1 cellular context compared by ENCODE assay signal in the genomic region with DNA sequence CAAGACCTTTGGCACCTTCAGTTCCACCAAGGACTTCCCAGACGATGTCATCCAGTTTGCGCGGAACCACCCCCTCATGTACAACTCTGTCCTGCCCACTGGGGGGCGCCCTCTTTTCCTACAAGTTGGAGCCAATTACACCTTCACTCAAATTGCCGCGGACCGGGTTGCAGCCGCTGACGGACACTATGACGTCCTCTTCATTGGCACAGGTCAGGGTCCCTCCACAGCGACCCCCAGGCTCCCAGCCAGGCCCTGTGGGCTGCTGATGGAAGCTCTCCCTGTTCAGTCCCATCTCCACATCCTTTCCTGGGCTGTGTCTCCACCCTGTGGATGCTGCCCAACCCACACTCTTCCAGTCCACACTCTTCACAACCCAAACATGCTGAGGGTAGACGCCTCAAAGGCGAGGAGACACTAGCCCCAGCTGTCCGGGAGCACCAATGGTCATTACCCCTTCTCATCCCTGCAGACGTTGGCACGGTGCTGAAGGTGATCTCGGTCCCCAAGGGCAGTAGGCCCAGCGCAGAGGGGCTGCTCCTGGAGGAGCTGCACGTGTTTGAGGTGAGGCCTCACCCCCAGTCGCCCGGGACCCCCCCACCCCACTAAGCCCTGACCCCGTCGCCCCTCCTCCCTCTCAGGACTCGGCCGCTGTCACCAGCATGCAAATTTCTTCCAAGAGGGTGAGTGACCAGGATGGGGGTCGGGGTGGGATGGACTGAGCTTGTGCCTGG.
TF ChIP-seq lines count a peak whose summit lies in the region.

No MANE protein-coding gene starts in this region.

TF ChIP-seq in GM23338, 12 proteins besides CTCF, POLR2A, EP300 and RAD21:
- TF ChIP-seq, protein P1, sequence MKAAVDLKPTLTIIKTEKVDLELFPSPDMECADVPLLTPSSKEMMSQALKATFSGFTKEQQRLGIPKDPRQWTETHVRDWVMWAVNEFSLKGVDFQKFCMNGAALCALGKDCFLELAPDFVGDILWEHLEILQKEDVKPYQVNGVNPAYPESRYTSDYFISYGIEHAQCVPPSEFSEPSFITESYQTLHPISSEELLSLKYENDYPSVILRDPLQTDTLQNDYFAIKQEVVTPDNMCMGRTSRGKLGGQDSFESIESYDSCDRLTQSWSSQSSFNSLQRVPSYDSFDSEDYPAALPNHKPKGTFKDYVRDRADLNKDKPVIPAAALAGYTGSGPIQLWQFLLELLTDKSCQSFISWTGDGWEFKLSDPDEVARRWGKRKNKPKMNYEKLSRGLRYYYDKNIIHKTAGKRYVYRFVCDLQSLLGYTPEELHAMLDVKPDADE (IDR thresholded peaks at IDR 0.05), result no peak; the same call in 1 of the 2 replicates
- peak; percentile 28 for TF ChIP-seq EZH2 (IDR thresholded peaks at IDR 0.05; ENCODE audit: low read depth, unreplicated experiment)
- TF ChIP-seq NANOG (IDR thresholded peaks at IDR 0.05; ENCODE audit: borderline replicate concordance), result no peak
- TF ChIP-seq, protein P2, sequence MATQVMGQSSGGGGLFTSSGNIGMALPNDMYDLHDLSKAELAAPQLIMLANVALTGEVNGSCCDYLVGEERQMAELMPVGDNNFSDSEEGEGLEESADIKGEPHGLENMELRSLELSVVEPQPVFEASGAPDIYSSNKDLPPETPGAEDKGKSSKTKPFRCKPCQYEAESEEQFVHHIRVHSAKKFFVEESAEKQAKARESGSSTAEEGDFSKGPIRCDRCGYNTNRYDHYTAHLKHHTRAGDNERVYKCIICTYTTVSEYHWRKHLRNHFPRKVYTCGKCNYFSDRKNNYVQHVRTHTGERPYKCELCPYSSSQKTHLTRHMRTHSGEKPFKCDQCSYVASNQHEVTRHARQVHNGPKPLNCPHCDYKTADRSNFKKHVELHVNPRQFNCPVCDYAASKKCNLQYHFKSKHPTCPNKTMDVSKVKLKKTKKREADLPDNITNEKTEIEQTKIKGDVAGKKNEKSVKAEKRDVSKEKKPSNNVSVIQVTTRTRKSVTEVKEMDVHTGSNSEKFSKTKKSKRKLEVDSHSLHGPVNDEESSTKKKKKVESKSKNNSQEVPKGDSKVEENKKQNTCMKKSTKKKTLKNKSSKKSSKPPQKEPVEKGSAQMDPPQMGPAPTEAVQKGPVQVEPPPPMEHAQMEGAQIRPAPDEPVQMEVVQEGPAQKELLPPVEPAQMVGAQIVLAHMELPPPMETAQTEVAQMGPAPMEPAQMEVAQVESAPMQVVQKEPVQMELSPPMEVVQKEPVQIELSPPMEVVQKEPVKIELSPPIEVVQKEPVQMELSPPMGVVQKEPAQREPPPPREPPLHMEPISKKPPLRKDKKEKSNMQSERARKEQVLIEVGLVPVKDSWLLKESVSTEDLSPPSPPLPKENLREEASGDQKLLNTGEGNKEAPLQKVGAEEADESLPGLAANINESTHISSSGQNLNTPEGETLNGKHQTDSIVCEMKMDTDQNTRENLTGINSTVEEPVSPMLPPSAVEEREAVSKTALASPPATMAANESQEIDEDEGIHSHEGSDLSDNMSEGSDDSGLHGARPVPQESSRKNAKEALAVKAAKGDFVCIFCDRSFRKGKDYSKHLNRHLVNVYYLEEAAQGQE (IDR thresholded peaks at IDR 0.05; ENCODE audit: unreplicated experiment), result no peak
- peak; percentile 70 for TF ChIP-seq CREB1 (CRISPR knock-in tag; IDR thresholded peaks at IDR 0.05; ENCODE audit: low read depth)
- TF ChIP-seq, protein P3, sequence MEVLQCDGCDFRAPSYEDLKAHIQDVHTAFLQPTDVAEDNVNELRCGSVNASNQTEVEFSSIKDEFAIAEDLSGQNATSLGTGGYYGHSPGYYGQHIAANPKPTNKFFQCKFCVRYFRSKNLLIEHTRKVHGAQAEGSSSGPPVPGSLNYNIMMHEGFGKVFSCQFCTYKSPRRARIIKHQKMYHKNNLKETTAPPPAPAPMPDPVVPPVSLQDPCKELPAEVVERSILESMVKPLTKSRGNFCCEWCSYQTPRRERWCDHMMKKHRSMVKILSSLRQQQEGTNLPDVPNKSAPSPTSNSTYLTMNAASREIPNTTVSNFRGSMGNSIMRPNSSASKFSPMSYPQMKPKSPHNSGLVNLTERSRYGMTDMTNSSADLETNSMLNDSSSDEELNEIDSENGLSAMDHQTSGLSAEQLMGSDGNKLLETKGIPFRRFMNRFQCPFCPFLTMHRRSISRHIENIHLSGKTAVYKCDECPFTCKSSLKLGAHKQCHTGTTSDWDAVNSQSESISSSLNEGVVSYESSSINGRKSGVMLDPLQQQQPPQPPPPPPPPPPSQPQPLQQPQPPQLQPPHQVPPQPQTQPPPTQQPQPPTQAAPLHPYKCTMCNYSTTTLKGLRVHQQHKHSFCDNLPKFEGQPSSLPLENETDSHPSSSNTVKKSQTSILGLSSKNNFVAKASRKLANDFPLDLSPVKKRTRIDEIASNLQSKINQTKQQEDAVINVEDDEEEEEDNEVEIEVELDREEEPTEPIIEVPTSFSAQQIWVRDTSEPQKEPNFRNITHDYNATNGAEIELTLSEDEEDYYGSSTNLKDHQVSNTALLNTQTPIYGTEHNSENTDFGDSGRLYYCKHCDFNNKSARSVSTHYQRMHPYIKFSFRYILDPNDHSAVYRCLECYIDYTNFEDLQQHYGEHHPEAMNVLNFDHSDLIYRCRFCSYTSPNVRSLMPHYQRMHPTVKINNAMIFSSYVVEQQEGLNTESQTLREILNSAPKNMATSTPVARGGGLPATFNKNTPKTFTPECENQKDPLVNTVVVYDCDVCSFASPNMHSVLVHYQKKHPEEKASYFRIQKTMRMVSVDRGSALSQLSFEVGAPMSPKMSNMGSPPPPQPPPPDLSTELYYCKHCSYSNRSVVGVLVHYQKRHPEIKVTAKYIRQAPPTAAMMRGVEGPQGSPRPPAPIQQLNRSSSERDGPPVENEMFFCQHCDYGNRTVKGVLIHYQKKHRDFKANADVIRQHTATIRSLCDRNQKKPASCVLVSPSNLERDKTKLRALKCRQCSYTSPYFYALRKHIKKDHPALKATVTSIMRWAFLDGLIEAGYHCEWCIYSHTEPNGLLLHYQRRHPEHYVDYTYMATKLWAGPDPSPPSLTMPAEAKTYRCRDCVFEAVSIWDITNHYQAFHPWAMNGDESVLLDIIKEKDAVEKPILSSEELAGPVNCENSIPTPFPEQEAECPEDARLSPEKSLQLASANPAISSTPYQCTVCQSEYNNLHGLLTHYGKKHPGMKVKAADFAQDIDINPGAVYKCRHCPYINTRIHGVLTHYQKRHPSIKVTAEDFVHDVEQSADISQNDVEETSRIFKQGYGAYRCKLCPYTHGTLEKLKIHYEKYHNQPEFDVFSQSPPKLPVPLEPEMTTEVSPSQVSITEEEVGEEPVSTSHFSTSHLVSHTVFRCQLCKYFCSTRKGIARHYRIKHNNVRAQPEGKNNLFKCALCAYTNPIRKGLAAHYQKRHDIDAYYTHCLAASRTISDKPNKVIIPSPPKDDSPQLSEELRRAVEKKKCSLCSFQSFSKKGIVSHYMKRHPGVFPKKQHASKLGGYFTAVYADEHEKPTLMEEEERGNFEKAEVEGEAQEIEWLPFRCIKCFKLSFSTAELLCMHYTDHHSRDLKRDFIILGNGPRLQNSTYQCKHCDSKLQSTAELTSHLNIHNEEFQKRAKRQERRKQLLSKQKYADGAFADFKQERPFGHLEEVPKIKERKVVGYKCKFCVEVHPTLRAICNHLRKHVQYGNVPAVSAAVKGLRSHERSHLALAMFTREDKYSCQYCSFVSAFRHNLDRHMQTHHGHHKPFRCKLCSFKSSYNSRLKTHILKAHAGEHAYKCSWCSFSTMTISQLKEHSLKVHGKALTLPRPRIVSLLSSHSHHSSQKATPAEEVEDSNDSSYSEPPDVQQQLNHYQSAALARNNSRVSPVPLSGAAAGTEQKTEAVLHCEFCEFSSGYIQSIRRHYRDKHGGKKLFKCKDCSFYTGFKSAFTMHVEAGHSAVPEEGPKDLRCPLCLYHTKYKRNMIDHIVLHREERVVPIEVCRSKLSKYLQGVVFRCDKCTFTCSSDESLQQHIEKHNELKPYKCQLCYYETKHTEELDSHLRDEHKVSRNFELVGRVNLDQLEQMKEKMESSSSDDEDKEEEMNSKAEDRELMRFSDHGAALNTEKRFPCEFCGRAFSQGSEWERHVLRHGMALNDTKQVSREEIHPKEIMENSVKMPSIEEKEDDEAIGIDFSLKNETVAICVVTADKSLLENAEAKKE (CRISPR knock-in tag; IDR thresholded peaks at IDR 0.05), result no peak
- TF ChIP-seq ZNF114 (CRISPR knock-in tag; IDR thresholded peaks at IDR 0.05), result no peak
- TF ChIP-seq JUNB (IDR thresholded peaks at IDR 0.05; ENCODE audit: unreplicated experiment), result no peak
- TF ChIP-seq EZH2phosphoT487 (IDR thresholded peaks at IDR 0.05; ENCODE audit: unreplicated experiment), result no peak
- no peak for TF ChIP-seq ZNF331 (CRISPR knock-in tag; IDR thresholded peaks at IDR 0.05; ENCODE audit: low read depth)
- TF ChIP-seq STAT1 (IDR thresholded peaks at IDR 0.05; ENCODE audit: unreplicated experiment), result no peak
- TF ChIP-seq POLR2AphosphoS5 (IDR thresholded peaks at IDR 0.05; ENCODE audit: low read depth), result no peak
TF ChIP-seq in GM23338: peak in this region for 2.
